ENCODE assay signal across 8 cellular contexts in genomic region chr9:100426532-100427365, GRCh38. TPM values are rescaled to one million over a fixed set of nuclear protein-coding genes. Genes with fewer than 3 reads are reported as not detected.
A peak's percentile ranks its signal among the peaks of the same experiment; 100 is the strongest.
DNase-seq lines count a peak whose midpoint lies in the region; ATAC-seq and TF ChIP-seq lines count a peak whose summit lies in the region.

Gene MSANTD3, plus strand, starts transcription at chr9:100427143. Its CDS starts 14,796 bp downstream, at chr9:100441939.

- H3K27ac Mint-ChIP-seq in activated T-cell treated with anti-CD3 and anti-CD28 coated beads, Interleukin-2, amount 50 U/mL, for 72 hours, result peak within 1 kb of the TSS; percentile 96

- H3K36me3 Mint-ChIP-seq in activated T-cell treated with anti-CD3 and anti-CD28 coated beads, Interleukin-2, amount 50 U/mL, for 72 hours (ENCODE audit: insufficient read depth in 2 of 2), result peaks cover 1 to 2% of the 10 kb centered on the region in 2 donors

- peak; percentile 72 for DNase-seq in CD1c-positive myeloid dendritic cell (ENCODE audit: extremely low spot score)
- no peak for DNase-seq in NT2/D1 (ENCODE audit: low read depth, low spot score)
- peak; percentile 65 to 71 for DNase-seq in activated T-cell treated with anti-CD3 and anti-CD28 coated beads, Interleukin-2, amount 50 U/mL, for 72 hours
- DNase-seq in esophagus squamous epithelium (lab: John Stamatoyannopoulos, UW), result no peak
- DNase-seq in myocyte (ENCODE audit: low read depth), result peak; percentile 72
- DNase-seq in stimulated activated naive CD4-positive, alpha-beta T cell (lab: John Stamatoyannopoulos, UW), result peak; percentile 22 to 45 (median 32)

- TF ChIP-seq POLR2A in esophagus squamous epithelium (IDR thresholded peaks at IDR 0.05), result peak in 1 of 4 donors; percentile 40

- no peaks in the 10 kb centered on the region for H3K27me3 ChIP-seq in NT2/D1 (ENCODE audit: insufficient read depth, insufficient read length)
- no peaks in the 10 kb centered on the region for H3K27me3 ChIP-seq in esophagus squamous epithelium

- H3K36me3 ChIP-seq in NT2/D1 (ENCODE audit: insufficient read depth, insufficient read length, low read length) (peaks cover 9% of the 10 kb centered on the region), esophagus squamous epithelium (no peaks in the 10 kb centered on the region)

- H3K9ac ChIP-seq in NT2/D1 (ENCODE audit: insufficient read length, low read depth), result peak within 1 kb of the TSS; percentile 85

- intact Hi-C loops in esophagus squamous epithelium (cut with DNase I), result no loop called here

- no peaks in the 10 kb centered on the region for H3K27me3 Mint-ChIP-seq in activated T-cell treated with anti-CD3 and anti-CD28 coated beads, Interleukin-2, amount 50 U/mL, for 72 hours (ENCODE audit: low read depth)

- peak within 1 kb of the TSS; percentile 93 to 96 for H3K4me3 Mint-ChIP-seq in activated T-cell treated with anti-CD3 and anti-CD28 coated beads, Interleukin-2, amount 50 U/mL, for 72 hours

- peak; percentile 84 for ATAC-seq in GM19328 (IDR thresholded peaks at IDR 0.05; ENCODE audit: unreplicated experiment)
- peak; percentile 62 for ATAC-seq in HG03457 (IDR thresholded peaks at IDR 0.05; ENCODE audit: unreplicated experiment)
- peak; percentile 87 for ATAC-seq in activated T-cell treated with anti-CD3 and anti-CD28 coated beads, Interleukin-2, amount 50 U/mL, for 72 hours (replicated peaks in 1 of 2)

- peaks cover 42% of the 10 kb centered on the region for H3K4me1 Mint-ChIP-seq in activated T-cell treated with anti-CD3 and anti-CD28 coated beads, Interleukin-2, amount 50 U/mL, for 72 hours (ENCODE audit: low read depth)

- H3K9me3 ChIP-seq in NT2/D1 (ENCODE audit: insufficient read depth, low read length) (no peaks in the 10 kb centered on the region), esophagus squamous epithelium (no peaks in the 10 kb centered on the region)

- peak within 1 kb of the TSS; percentile 87 to 96 (median 92) for H3K27ac ChIP-seq in esophagus squamous epithelium

- H3K4me1 ChIP-seq in NT2/D1 (ENCODE audit: insufficient read depth, insufficient read length) (no peaks in the 10 kb centered on the region), esophagus squamous epithelium (peaks cover 12 to 40% (median 24%) of the 10 kb centered on the region in 3 donors)

- H3K4me3 ChIP-seq in NT2/D1 (ENCODE audit: insufficient read length, low read depth) (peak within 1 kb of the TSS; percentile 69), esophagus squamous epithelium (peak within 1 kb of the TSS; percentile 64 to 93 (median 78))

- 1% methylated on average over 12 to 21 of the region's 80 CpGs for WGBS in esophagus squamous epithelium, 2 donors

- peak in 3 of 6 experiments; percentile 10 to 38 (median 36) for TF ChIP-seq CTCF in esophagus squamous epithelium (IDR thresholded peaks at IDR 0.05)

- H3K9me3 Mint-ChIP-seq in activated T-cell treated with anti-CD3 and anti-CD28 coated beads, Interleukin-2, amount 50 U/mL, for 72 hours, result no peaks in the 10 kb centered on the region

RNA-seq across cellular contexts. Expression of gene MSANTD3, which starts in this region (rescaled TPM):
- 10 to 100 TPM; 15.1 to 15.9 TPM for total RNA-seq in activated T-cell treated with anti-CD3 and anti-CD28 coated beads, Interleukin-2, amount 50 U/mL, for 72 hours
- total RNA-seq in esophagus squamous epithelium (10 to 100 TPM; 14.9 to 24.2 (median 18.1) TPM), myocyte (51.6 and 64.7 TPM in 2 replicates)
- polyA plus RNA-seq in myocyte (2012), result 38.6 TPM

Comparison
In these comparisons a context has a peak if more than half of its experiments do, and no peak if none do; other contexts are left out.
1. DNase-seq: peak in CD1c-positive myeloid dendritic cell (single experiment), activated T-cell treated with anti-CD3 and anti-CD28 coated beads, Interleukin-2, amount 50 U/mL, for 72 hours (2 of 2), myocyte (single experiment) and stimulated activated naive CD4-positive, alpha-beta T cell (6 of 6); none in NT2/D1 (single experiment) and esophagus squamous epithelium (single experiment).
2. Peak in every context shown above with its lines, with median percentiles within 50 percentile points of each other: ATAC-seq.